Comparison of ENCODE assay signal across 26 cellular contexts in genomic region chr21:28464095-28464494, GRCh38.
"Had no signal": no experiment of that assay in that cellular context is flagged by ENCODE, and none has a peak within 500 bp of the region (broad histone marks: within the 10 kb centered on the region; RNA-seq: fewer than 3 reads in every experiment).

No MANE protein-coding gene starts in this region.

- H3K4me1 ChIP-seq: esophagus muscularis mucosa, prostate gland, right atrium auricular region, suprapubic skin, transverse colon, upper lobe of right lung, uterus had no signal

- H3K27ac ChIP-seq: dorsolateral prefrontal cortex, esophagus muscularis mucosa, neutrophil, prostate gland, right atrium auricular region, transverse colon, upper lobe of right lung had no signal

- H3K27me3 ChIP-seq: dorsolateral prefrontal cortex, esophagus muscularis mucosa, neutrophil, right atrium auricular region, suprapubic skin, transverse colon, upper lobe of right lung, uterus had no signal

- FAIRE-seq: endothelial cell of umbilical vein, frontal cortex, keratinocyte had no signal

- H3K4me3 ChIP-seq: dorsolateral prefrontal cortex, esophagus muscularis mucosa, lung, mucosa of descending colon, prostate gland, right atrium auricular region, smooth muscle cell, suprapubic skin, transverse colon, upper lobe of right lung, uterus had no signal

- H3K36me3 ChIP-seq: esophagus muscularis mucosa, neutrophil, prostate gland, right atrium auricular region, suprapubic skin, transverse colon, upper lobe of right lung, uterus had no signal

- DNase-seq: cortex of kidney; dorsolateral prefrontal cortex; effector CD4-positive, alpha-beta T cell; endodermal cell; hypothalamus; mucosa of descending colon; naive B cell; stimulated activated CD4-positive, alpha-beta T cell treated with anti-CD3 and anti-CD28 coated beads, Interleukin-12 subunit alpha, Interleukin-12 subunit beta, amount 100 ng/mL, for 4 hours; stimulated activated CD4-positive, alpha-beta T cell treated with anti-CD3 and anti-CD28 coated beads, Interleukin-1b, Interleukin-23, amount 100 ng/mL, for 48 hours; stimulated activated CD4-positive, alpha-beta T cell treated with anti-CD3 and anti-CD28 coated beads, Interleukin-4, amount 100 ng/mL, for 1 hour; stimulated activated CD8-positive, alpha-beta memory T cell treated with anti-CD3 and anti-CD28 coated beads, Interleukin-4, amount 100 ng/mL, for 48 hours; stimulated activated naive CD4-positive, alpha-beta T cell; stimulated activated naive CD8-positive, alpha-beta T cell treated with anti-CD3 and anti-CD28 coated beads, Interleukin-15, amount 100 ng/mL, for 72 hours; transverse colon; upper lobe of right lung; uterus had no signal

- H3K9me3 ChIP-seq: esophagus muscularis mucosa, mucosa of descending colon, neutrophil, prostate gland, right atrium auricular region, suprapubic skin, transverse colon, upper lobe of right lung, uterus had no signal

- H3K4me2 ChIP-seq: smooth muscle cell had no signal
